8 cellular contexts compared by ENCODE assay signal in genomic region chr17:2123467-2124251, GRCh38.
DNase-seq lines count a peak whose midpoint lies in the region; ATAC-seq and TF ChIP-seq lines count a peak whose summit lies in the region.

No MANE protein-coding gene starts in this region.

- H3K36me3 ChIP-seq in left ventricle myocardium inferior, result peaks cover 14% of the 10 kb centered on the region

- H3K9me3 ChIP-seq in left ventricle myocardium inferior (replicated peaks), result no peaks in the 10 kb centered on the region

- peak overlapping the region; percentile 32 for H3K4me3 ChIP-seq in left ventricle myocardium inferior

- H3K9me3 Mint-ChIP-seq in activated CD4-positive, alpha-beta T cell treated with anti-CD3 and anti-CD28 coated beads, Interleukin-2, amount 10 ng/mL, durations not matched to agents 24 days and 14 days, result no peaks in the 10 kb centered on the region
- H3K9me3 Mint-ChIP-seq in activated T-helper 1 cell treated with anti-CD3 and anti-CD28 coated beads, Interleukin-12 subunit alpha, Interleukin-12 subunit beta, Interleukin-2, Interleukin-4 antibody, amounts not matched to agents 30 ng/mL and 10 ng/mL and 1 ng/mL, durations not matched to agents 14 hours and 24 hours and 36 hours, result no peaks in the 10 kb centered on the region
- H3K9me3 Mint-ChIP-seq in stimulated activated memory B cell treated with anti-CD40 and anti-IgM and Interleukin-4, amounts not matched to agents 10 μg/mL and 1 μg/mL and 100 μg/mL, for 72 hours, result no peaks in the 10 kb centered on the region

- H3K27ac Mint-ChIP-seq in activated CD4-positive, alpha-beta T cell treated with anti-CD3 and anti-CD28 coated beads, Interleukin-2, amount 10 ng/mL, durations not matched to agents 24 days and 14 days, result peak overlapping the region; percentile 78
- peak overlapping the region; percentile 80 for H3K27ac Mint-ChIP-seq in activated T-helper 1 cell treated with anti-CD3 and anti-CD28 coated beads, Interleukin-12 subunit alpha, Interleukin-12 subunit beta, Interleukin-2, Interleukin-4 antibody, amounts not matched to agents 30 ng/mL and 10 ng/mL and 1 ng/mL, durations not matched to agents 14 hours and 24 hours and 36 hours
- peak overlapping the region; percentile 65 for H3K27ac Mint-ChIP-seq in stimulated activated memory B cell treated with anti-CD40 and anti-IgM and Interleukin-4, amounts not matched to agents 10 μg/mL and 1 μg/mL and 100 μg/mL, for 72 hours

- H3K27ac ChIP-seq in left ventricle myocardium inferior (replicated peaks), result peak overlapping the region; percentile 85

- peaks cover 13% of the 10 kb centered on the region for H3K36me3 Mint-ChIP-seq in activated CD4-positive, alpha-beta T cell treated with anti-CD3 and anti-CD28 coated beads, Interleukin-2, amount 10 ng/mL, durations not matched to agents 24 days and 14 days (ENCODE audit: low read depth)
- H3K36me3 Mint-ChIP-seq in activated T-helper 1 cell treated with anti-CD3 and anti-CD28 coated beads, Interleukin-12 subunit alpha, Interleukin-12 subunit beta, Interleukin-2, Interleukin-4 antibody, amounts not matched to agents 30 ng/mL and 10 ng/mL and 1 ng/mL, durations not matched to agents 14 hours and 24 hours and 36 hours (ENCODE audit: low read depth), result peaks cover 19% of the 10 kb centered on the region
- peaks cover 29% of the 10 kb centered on the region for H3K36me3 Mint-ChIP-seq in stimulated activated memory B cell treated with anti-CD40 and anti-IgM and Interleukin-4, amounts not matched to agents 10 μg/mL and 1 μg/mL and 100 μg/mL, for 72 hours

- ATAC-seq in stimulated activated memory B cell treated with anti-CD40 and anti-IgM and Interleukin-4, amounts not matched to agents 10 μg/mL and 1 μg/mL and 100 μg/mL, for 72 hours, result peak; percentile 71

- no peaks in the 10 kb centered on the region for H3K27me3 Mint-ChIP-seq in activated CD4-positive, alpha-beta T cell treated with anti-CD3 and anti-CD28 coated beads, Interleukin-2, amount 10 ng/mL, durations not matched to agents 24 days and 14 days
- no peaks in the 10 kb centered on the region for H3K27me3 Mint-ChIP-seq in activated T-helper 1 cell treated with anti-CD3 and anti-CD28 coated beads, Interleukin-12 subunit alpha, Interleukin-12 subunit beta, Interleukin-2, Interleukin-4 antibody, amounts not matched to agents 30 ng/mL and 10 ng/mL and 1 ng/mL, durations not matched to agents 14 hours and 24 hours and 36 hours (ENCODE audit: insufficient read depth)
- H3K27me3 Mint-ChIP-seq in stimulated activated memory B cell treated with anti-CD40 and anti-IgM and Interleukin-4, amounts not matched to agents 10 μg/mL and 1 μg/mL and 100 μg/mL, for 72 hours, result no peaks in the 10 kb centered on the region

- intact Hi-C loops in activated CD4-positive, alpha-beta T cell treated with anti-CD3 and anti-CD28 coated beads, Interleukin-2, amount 10 ng/mL, durations not matched to agents 24 days and 14 days (cut with micrococcal nuclease), result no loop called here
- intact Hi-C loops in activated T-helper 1 cell treated with anti-CD3 and anti-CD28 coated beads, Interleukin-12 subunit alpha, Interleukin-12 subunit beta, Interleukin-2, Interleukin-4 antibody, amounts not matched to agents 30 ng/mL and 10 ng/mL and 1 ng/mL, durations not matched to agents 14 hours and 24 hours and 36 hours (cut with micrococcal nuclease), result no loop called here
- intact Hi-C loops in left ventricle myocardium inferior (cut with micrococcal nuclease), result no loop called here

- H3K4me3 Mint-ChIP-seq in activated CD4-positive, alpha-beta T cell treated with anti-CD3 and anti-CD28 coated beads, Interleukin-2, amount 10 ng/mL, durations not matched to agents 24 days and 14 days, result peak overlapping the region; percentile 47
- peak overlapping the region; percentile 31 for H3K4me3 Mint-ChIP-seq in activated T-helper 1 cell treated with anti-CD3 and anti-CD28 coated beads, Interleukin-12 subunit alpha, Interleukin-12 subunit beta, Interleukin-2, Interleukin-4 antibody, amounts not matched to agents 30 ng/mL and 10 ng/mL and 1 ng/mL, durations not matched to agents 14 hours and 24 hours and 36 hours
- no peak overlapping the region for H3K4me3 Mint-ChIP-seq in stimulated activated memory B cell treated with anti-CD40 and anti-IgM and Interleukin-4, amounts not matched to agents 10 μg/mL and 1 μg/mL and 100 μg/mL, for 72 hours

- peak; percentile 63 for DNase-seq in activated CD4-positive, alpha-beta T cell treated with anti-CD3 and anti-CD28 coated beads, Interleukin-2, amount 10 ng/mL, durations not matched to agents 24 days and 14 days
- no peak for DNase-seq in activated CD4-positive, alpha-beta T cell treated with anti-CD3 and anti-CD28 coated beads for 1 hour
- DNase-seq in activated T-helper 1 cell treated with anti-CD3 and anti-CD28 coated beads, Interleukin-12 subunit alpha, Interleukin-12 subunit beta, Interleukin-2, Interleukin-4 antibody, amounts not matched to agents 30 ng/mL and 10 ng/mL and 1 ng/mL, durations not matched to agents 14 hours and 24 hours and 36 hours (ENCODE audit: low spot score), result no peak
- DNase-seq in left ventricle myocardium inferior, result no peak
- DNase-seq in ureter (ENCODE audit: low spot score), result no peak
- no peak for DNase-seq in NCI-H2196 treated with DMSO at 0.1 percent for 48 hours (lab: John Stamatoyannopoulos, UW; ENCODE audit: unreplicated experiment)
- no peak for DNase-seq in 8988T

- TF ChIP-seq CTCF in left ventricle myocardium inferior (IDR thresholded peaks at IDR 0.05; ENCODE audit: borderline replicate concordance), result peak; percentile 28

- H3K27me3 ChIP-seq in left ventricle myocardium inferior (ENCODE audit: low read depth), result no peaks in the 10 kb centered on the region

- H3K4me1 Mint-ChIP-seq in activated CD4-positive, alpha-beta T cell treated with anti-CD3 and anti-CD28 coated beads, Interleukin-2, amount 10 ng/mL, durations not matched to agents 24 days and 14 days, result peaks cover 23% of the 10 kb centered on the region
- H3K4me1 Mint-ChIP-seq in activated T-helper 1 cell treated with anti-CD3 and anti-CD28 coated beads, Interleukin-12 subunit alpha, Interleukin-12 subunit beta, Interleukin-2, Interleukin-4 antibody, amounts not matched to agents 30 ng/mL and 10 ng/mL and 1 ng/mL, durations not matched to agents 14 hours and 24 hours and 36 hours (ENCODE audit: low read depth), result peaks cover 36% of the 10 kb centered on the region
- H3K4me1 Mint-ChIP-seq in stimulated activated memory B cell treated with anti-CD40 and anti-IgM and Interleukin-4, amounts not matched to agents 10 μg/mL and 1 μg/mL and 100 μg/mL, for 72 hours, result peaks cover 23% of the 10 kb centered on the region

- H3K4me1 ChIP-seq in left ventricle myocardium inferior, result peaks cover 35% of the 10 kb centered on the region
